In genomic region chr14:70601162-70601561, GRCh38 we compare ENCODE assay signal across 8 cellular contexts. TPM values are rescaled to one million over a fixed set of nuclear protein-coding genes. Genes with fewer than 3 reads are reported as not detected.
DNase-seq lines count a peak whose midpoint lies in the region; ATAC-seq, FAIRE-seq and TF ChIP-seq lines count a peak whose summit lies in the region.

No MANE protein-coding gene starts in this region.

- DNase-seq in GM12891 (ENCODE audit: insufficient read length, low spot score): no peak
- no peak for DNase-seq in SJCRH30
- DNase-seq in skeletal muscle cell (ENCODE audit: low read depth): no peak
- DNase-seq in COR-L47 (lab: John Stamatoyannopoulos, UW): no peak
- DNase-seq in OCI-M1 (lab: John Stamatoyannopoulos, UW): no peak
- no peak for DNase-seq in stimulated activated CD8-positive, alpha-beta memory T cell treated with anti-CD3 and anti-CD28 coated beads, Interleukin-4, amount 100 ng/mL, for 48 hours

- peak; percentile 45 for FAIRE-seq in GM12891 (lab: Jason Lieb, UNC)

- peaks cover 17% of the 10 kb centered on the region for H3K36me3 ChIP-seq in SJCRH30
- peaks cover 0 to 4% of the 10 kb centered on the region in 2 donors for H3K36me3 ChIP-seq in gastroesophageal sphincter

- H3K4me1 ChIP-seq in SJCRH30 (peaks cover 4% of the 10 kb centered on the region), gastroesophageal sphincter (peaks cover 7 to 21% (median 8%) of the 10 kb centered on the region in 3 donors)

- TF ChIP-seq CTCF in gastroesophageal sphincter (IDR thresholded peaks at IDR 0.05): no peak

- no peak for ATAC-seq in gastroesophageal sphincter
- ATAC-seq in HG03439 (IDR thresholded peaks at IDR 0.05; ENCODE audit: unreplicated experiment): no peak

- peak overlapping the region; percentile 68 for H3K27ac ChIP-seq in SJCRH30
- peak overlapping the region; percentile 29 to 78 (median 70) for H3K27ac ChIP-seq in gastroesophageal sphincter

- H3K27me3 ChIP-seq in SJCRH30 (no peaks in the 10 kb centered on the region), gastroesophageal sphincter (peaks cover 11% of the 10 kb centered on the region)

- H3K9me3 ChIP-seq in SJCRH30 (replicated peaks) (no peaks in the 10 kb centered on the region), gastroesophageal sphincter (no peaks in the 10 kb centered on the region)

- no peak for TF ChIP-seq POLR2A in GM12891 (IDR thresholded peaks at IDR 0.05; ENCODE audit: low read depth, low read length)
- TF ChIP-seq POLR2A in gastroesophageal sphincter (IDR thresholded peaks at IDR 0.05): no peak

- TF ChIP-seq EP300 in gastroesophageal sphincter (IDR thresholded peaks at IDR 0.05): no peak

- 14 to 37% methylated on average over 3 of the region's 3 CpGs for WGBS in gastroesophageal sphincter (ENCODE audit: low coverage in 1 of 2), 2 donors

- H3K4me3 ChIP-seq in SJCRH30: peak overlapping the region; percentile 100
- peak overlapping the region; percentile 59 to 99 for H3K4me3 ChIP-seq in gastroesophageal sphincter
- H3K4me3 ChIP-seq in skeletal muscle cell (ENCODE audit: low read depth, low read length): peak overlapping the region; percentile 52

TF ChIP-seq in GM12891, 5 proteins besides CTCF, POLR2A, EP300 and RAD21:
- TF ChIP-seq TAF1 (IDR thresholded peaks at IDR 0.05; ENCODE audit: low read depth, low read length) (no peak), PAX5 (IDR thresholded peaks at IDR 0.05; ENCODE audit: insufficient read depth, low read length, severe bottlenecking) (no peak), POLR2AphosphoS5 (IDR thresholded peaks at IDR 0.05; ENCODE audit: low read depth, low read length) (no peak), POU2F2 (IDR thresholded peaks at IDR 0.05; ENCODE audit: low read depth, low read length) (no peak), SPI1 (IDR thresholded peaks at IDR 0.05; ENCODE audit: low read depth, low read length) (no peak)

RNA-seq across cellular contexts. Expression of gene MED6, which starts 0.7 kb away (rescaled TPM):
- polyA plus RNA-seq in GM12891 (2012; ENCODE audit: low read depth, missing spikeins): 34.5 TPM
- 44.5 and 47.8 TPM in 2 replicates for total RNA-seq in SJCRH30 (2014; rRNA removed; shearing (Covaris generic))
- total RNA-seq in gastroesophageal sphincter: 10 to 100 TPM; 18.2 to 47.9 (median 32.2) TPM

RNA-seq across cellular contexts. Expression of gene TTC9, which starts 40.6 kb away (rescaled TPM):
- polyA plus RNA-seq in GM12891 (2012; ENCODE audit: low read depth, missing spikeins): 5.0 TPM
- 6.4 and 6.5 TPM in 2 replicates for total RNA-seq in SJCRH30 (2014; rRNA removed; shearing (Covaris generic))
- total RNA-seq in gastroesophageal sphincter: 1 to 10 TPM in 2 of 4 donors, under 1 TPM in 2; 0.40 to 7.3 (median 1.6) TPM
